Comparison of ENCODE assay signal across 9 cellular contexts in genomic region chr1:59477286-59477685, GRCh38.
DNase-seq lines count a peak whose midpoint lies in the region; ATAC-seq, FAIRE-seq and TF ChIP-seq lines count a peak whose summit lies in the region.
"Had no signal": no experiment of that assay in that cellular context is flagged by ENCODE, and none has a peak within 500 bp of the region (broad histone marks: within the 10 kb centered on the region; RNA-seq: fewer than 3 reads in every experiment).

No MANE protein-coding gene starts in this region.

- intact Hi-C loops in CD14-positive monocyte (cut with micrococcal nuclease): no loop called here

- peak; percentile 44 to 47 for DNase-seq in stimulated activated CD4-positive, alpha-beta T cell treated with anti-CD3 and anti-CD28 coated beads, Interleukin-15, amount 100 ng/mL, for 48 hours (ENCODE audit: low read depth in 2 of 2)
- DNase-seq in stimulated activated CD4-positive, alpha-beta T cell treated with anti-CD3 and anti-CD28 coated beads, Interleukin-4, amount 100 ng/mL, for 4 hours: no peak
- DNase-seq in fibroblast of peridontal ligament (ENCODE audit: extremely low read depth) (peak; percentile 43), CD14-positive monocyte (ENCODE audit: low spot score) (no peak), HTR-8/SVneo (ENCODE audit: insufficient read length, low spot score) (no peak)
- DNase-seq: SHP77 had no signal

- H3K27ac Mint-ChIP-seq in CD14-positive monocyte: no peak overlapping the region

- ATAC-seq in activated CD4-positive, CD25-positive, alpha-beta regulatory T cell treated with anti-CD3 and anti-CD28 coated beads, Interleukin-2, amount 50 U/mL, for 24 hours: peak; percentile 88
- no peak for ATAC-seq in HG03039 (IDR thresholded peaks at IDR 0.05; ENCODE audit: unreplicated experiment)
- ATAC-seq in GM19397 (IDR thresholded peaks at IDR 0.05; ENCODE audit: unreplicated experiment): no peak

- H3K4me1 Mint-ChIP-seq in CD14-positive monocyte: no peaks in the 10 kb centered on the region

- H3K4me3 Mint-ChIP-seq in CD14-positive monocyte: no peak overlapping the region

- H3K36me3 Mint-ChIP-seq in CD14-positive monocyte: no peaks in the 10 kb centered on the region

- TF ChIP-seq CTCF in CD14-positive monocyte (IDR thresholded peaks at IDR 0.05): no peak

- H3K27me3 Mint-ChIP-seq in CD14-positive monocyte (ENCODE audit: low read depth in 3 of 3): no peaks in the 10 kb centered on the region

- peaks cover 0 to 7% (median 2%) of the 10 kb centered on the region in 7 donors for H3K9me3 Mint-ChIP-seq in CD14-positive monocyte

- no peak for FAIRE-seq in HTR-8/SVneo (lab: Jason Lieb, UNC)

Comparison
In these comparisons a context has a peak if more than half of its experiments do, and no peak if none do; other contexts are left out.
1. DNase-seq: peak in stimulated activated CD4-positive, alpha-beta T cell treated with anti-CD3 and anti-CD28 coated beads, Interleukin-15, amount 100 ng/mL, for 48 hours (2 of 2) and fibroblast of peridontal ligament (single experiment); none in stimulated activated CD4-positive, alpha-beta T cell treated with anti-CD3 and anti-CD28 coated beads, Interleukin-4, amount 100 ng/mL, for 4 hours (0 of 2), CD14-positive monocyte (single experiment) and HTR-8/SVneo (single experiment).
2. ATAC-seq: peak in activated CD4-positive, CD25-positive, alpha-beta regulatory T cell treated with anti-CD3 and anti-CD28 coated beads, Interleukin-2, amount 50 U/mL, for 24 hours (2 of 2); none in HG03039 (single experiment) and GM19397 (single experiment).